ENCODE assay signal across 23 cellular contexts in genomic region chr18:45044787-45045186, GRCh38.
"Had no signal": no experiment of that assay in that cellular context is flagged by ENCODE, and none has a peak within 500 bp of the region (broad histone marks: within the 10 kb centered on the region; RNA-seq: fewer than 3 reads in every experiment).

No MANE protein-coding gene starts in this region.

- H3K27me3 Mint-ChIP-seq: naive thymus-derived CD4-positive, alpha-beta T cell; natural killer cell treated with Interleukin-12 subunit alpha and Interleukin-12 subunit beta and Interleukin-15 and Interleukin-18, amount 100 ng/mL, for 72 hours; progenitor cell of endocrine pancreas; stimulated activated naive B cell treated with anti-CD40 and anti-IgM and Interleukin-4, amounts not matched to agents 10 μg/mL and 1 μg/mL and 100 μg/mL, for 72 hours had no signal

- H3K9me3 ChIP-seq: heart left ventricle, left lung, ovary, right atrium auricular region, right lobe of liver, stomach, testis, thyroid gland, upper lobe of right lung had no signal

- H3K9me3 Mint-ChIP-seq: natural killer cell treated with Interleukin-12 subunit alpha and Interleukin-12 subunit beta and Interleukin-15 and Interleukin-18, amount 100 ng/mL, for 72 hours; stimulated activated naive B cell treated with anti-CD40 and anti-IgM and Interleukin-4, amounts not matched to agents 10 μg/mL and 1 μg/mL and 100 μg/mL, for 72 hours had no signal

- H3K4me1 ChIP-seq: heart left ventricle, right atrium auricular region, stomach, testis, thyroid gland, upper lobe of right lung had no signal

- H3K27ac Mint-ChIP-seq: mesothelial cell of epicardium; naive thymus-derived CD4-positive, alpha-beta T cell; natural killer cell treated with Interleukin-12 subunit alpha and Interleukin-12 subunit beta and Interleukin-15 and Interleukin-18, amount 100 ng/mL, for 72 hours; progenitor cell of endocrine pancreas; stimulated activated naive B cell treated with anti-CD40 and anti-IgM and Interleukin-4, amounts not matched to agents 10 μg/mL and 1 μg/mL and 100 μg/mL, for 72 hours had no signal

- H3K27me3 ChIP-seq: heart left ventricle, left lung, ovary, right atrium auricular region, right lobe of liver, stomach, testis, thyroid gland, upper lobe of right lung had no signal

- H3K36me3 ChIP-seq: left lung, ovary, right atrium auricular region, right lobe of liver, thyroid gland, upper lobe of right lung had no signal

- H3K4me1 Mint-ChIP-seq: mesothelial cell of epicardium; naive thymus-derived CD4-positive, alpha-beta T cell had no signal

- H3K27ac ChIP-seq: heart left ventricle, left lung, ovary, right atrium auricular region, right lobe of liver, stomach, testis, thyroid gland, upper lobe of right lung had no signal

- DNase-seq: heart left ventricle; islet precursor cell; left lung; mesendoderm; naive thymus-derived CD4-positive, alpha-beta T cell; ovary; right lobe of liver; stimulated activated CD4-positive, alpha-beta T cell treated with anti-CD3 and anti-CD28 coated beads, Interleukin-12 subunit alpha, Interleukin-12 subunit beta, amount 100 ng/mL, for 4 hours; stimulated activated CD4-positive, alpha-beta T cell treated with anti-CD3 and anti-CD28 coated beads, Interleukin-15, amount 100 ng/mL, for 24 hours; stimulated activated CD4-positive, alpha-beta T cell treated with anti-CD3 and anti-CD28 coated beads, Interleukin-2, amount 100 ng/mL, for 24 hours; stimulated activated CD4-positive, alpha-beta T cell treated with anti-CD3 and anti-CD28 coated beads, Interleukin-4, amount 100 ng/mL, for 1 hour; stimulated activated naive B cell treated with anti-CD40 and anti-IgM and Interleukin-4, amounts not matched to agents 10 μg/mL and 1 μg/mL and 100 μg/mL, for 72 hours; stimulated activated naive CD8-positive, alpha-beta T cell treated with anti-CD3 and anti-CD28 coated beads, Interleukin-15, Interleukin-2, amounts not matched to agents 100 U/mL and 50 U/mL, for 24 hours; stomach; testis; thyroid gland; trophoblast cell; upper lobe of right lung had no signal

- ATAC-seq: heart left ventricle; left lung; naive thymus-derived CD4-positive, alpha-beta T cell; natural killer cell treated with Interleukin-12 subunit alpha and Interleukin-12 subunit beta and Interleukin-15 and Interleukin-18, amount 100 ng/mL, for 72 hours; right lobe of liver; stimulated activated naive B cell treated with anti-CD40 and anti-IgM and Interleukin-4, amounts not matched to agents 10 μg/mL and 1 μg/mL and 100 μg/mL, for 72 hours; stimulated activated naive CD8-positive, alpha-beta T cell treated with anti-CD3 and anti-CD28 coated beads, Interleukin-15, Interleukin-2, amounts not matched to agents 100 U/mL and 50 U/mL, for 24 hours; upper lobe of right lung had no signal

- H3K4me3 ChIP-seq: heart left ventricle, left lung, lung, ovary, right atrium auricular region, right lobe of liver, stomach, testis, thyroid gland, upper lobe of right lung had no signal

- H3K4me3 Mint-ChIP-seq: mesothelial cell of epicardium; naive thymus-derived CD4-positive, alpha-beta T cell; natural killer cell treated with Interleukin-12 subunit alpha and Interleukin-12 subunit beta and Interleukin-15 and Interleukin-18, amount 100 ng/mL, for 72 hours; stimulated activated naive B cell treated with anti-CD40 and anti-IgM and Interleukin-4, amounts not matched to agents 10 μg/mL and 1 μg/mL and 100 μg/mL, for 72 hours had no signal

- H3K36me3 Mint-ChIP-seq: naive thymus-derived CD4-positive, alpha-beta T cell had no signal
